10 cellular contexts compared by ENCODE assay signal in genomic region chr11:57791321-57792059, GRCh38. TPM values are rescaled to one million over a fixed set of nuclear protein-coding genes. Genes with fewer than 3 reads are reported as not detected.
DNase-seq lines count a peak whose midpoint lies in the region; ATAC-seq and TF ChIP-seq lines count a peak whose summit lies in the region.
"Had no signal": no experiment of that assay in that cellular context is flagged by ENCODE, and none has a peak within 500 bp of the region (broad histone marks: within the 10 kb centered on the region; RNA-seq: fewer than 3 reads in every experiment).

No MANE protein-coding gene starts in this region.

- peak overlapping the region; percentile 95 for H3K27ac Mint-ChIP-seq in activated naive CD4-positive, alpha-beta T cell treated with anti-CD3 and anti-CD28 coated beads, Interleukin-2, amount 10 ng/mL, durations not matched to agents 7 days and 5 days
- H3K27ac Mint-ChIP-seq in activated CD8-positive, alpha-beta T cell treated with anti-CD3 and anti-CD28 coated beads, Interleukin-2, amount 10 ng/mL, durations not matched to agents 7 days and 5 days, result peak overlapping the region; percentile 96
- no peak overlapping the region for H3K27ac Mint-ChIP-seq in nephron progenitor cell

- no peak overlapping the region for H3K9ac ChIP-seq in liver (ENCODE audit: low read depth in 1 of 2, low read length in 2 of 2)

- ATAC-seq in activated CD8-positive, alpha-beta T cell treated with anti-CD3 and anti-CD28 coated beads, Interleukin-2, amount 10 ng/mL, durations not matched to agents 7 days and 5 days, result no peak
- ATAC-seq in upper lobe of right lung, result no peak

- POLR2A ChIA-PET in activated CD8-positive, alpha-beta T cell treated with anti-CD3 and anti-CD28 coated beads, Interleukin-2, amount 10 ng/mL, durations not matched to agents 7 days and 5 days (lab: Charles Lee), result interaction anchor here (0.6 to 4.0 kb wide), 3 partner anchors 9 to 58 kb away, joined by 4 to 46 read pairs (median 4); partner anchors contain the start of gene SELENOH

- no peaks in the 10 kb centered on the region for H3K9me3 ChIP-seq in liver (ENCODE audit: control insufficient read depth in 4 of 4, low read length in 3 of 4)
- no peaks in the 10 kb centered on the region for H3K9me3 ChIP-seq in upper lobe of right lung

- intact Hi-C loops in upper lobe of right lung (cut with DNase I), result no loop called here

- H3K4me1 Mint-ChIP-seq in activated naive CD4-positive, alpha-beta T cell treated with anti-CD3 and anti-CD28 coated beads, Interleukin-2, amount 10 ng/mL, durations not matched to agents 7 days and 5 days, result peaks cover 54% of the 10 kb centered on the region
- peaks cover 66% of the 10 kb centered on the region for H3K4me1 Mint-ChIP-seq in activated CD8-positive, alpha-beta T cell treated with anti-CD3 and anti-CD28 coated beads, Interleukin-2, amount 10 ng/mL, durations not matched to agents 7 days and 5 days (ENCODE audit: low read depth)
- peaks cover 26% of the 10 kb centered on the region for H3K4me1 Mint-ChIP-seq in nephron progenitor cell

- CTCF ChIA-PET in activated naive CD4-positive, alpha-beta T cell treated with anti-CD3 and anti-CD28 coated beads, Interleukin-2, amount 10 ng/mL, durations not matched to agents 7 days and 5 days (lab: Charles Lee), result interaction anchor here (1.0 to 2.1 kb wide), 5 partner anchors 9 to 733 kb away, joined by 3 to 8 read pairs (median 4); partner anchors contain the start of genes BTBD18 and UBE2L6
- CTCF ChIA-PET in activated CD8-positive, alpha-beta T cell treated with anti-CD3 and anti-CD28 coated beads, Interleukin-2, amount 10 ng/mL, durations not matched to agents 7 days and 5 days (lab: Charles Lee), result interaction anchor here (0.6 to 2.4 kb wide), 5 partner anchors 9 to 127 kb away, joined by 3 to 21 read pairs (median 3); partner anchors contain the start of genes BTBD18 and CTNND1

- peaks cover 15% of the 10 kb centered on the region for H3K36me3 Mint-ChIP-seq in activated naive CD4-positive, alpha-beta T cell treated with anti-CD3 and anti-CD28 coated beads, Interleukin-2, amount 10 ng/mL, durations not matched to agents 7 days and 5 days
- H3K36me3 Mint-ChIP-seq in activated CD8-positive, alpha-beta T cell treated with anti-CD3 and anti-CD28 coated beads, Interleukin-2, amount 10 ng/mL, durations not matched to agents 7 days and 5 days (ENCODE audit: low read depth), result peaks cover 21% of the 10 kb centered on the region
- peaks cover 70% of the 10 kb centered on the region for H3K36me3 Mint-ChIP-seq in nephron progenitor cell (ENCODE audit: low read depth)

- peaks cover 13 to 51% (median 39%) of the 10 kb centered on the region in 4 donors for H3K4me1 ChIP-seq in liver (ENCODE audit: control insufficient read depth in 4 of 4, insufficient read depth in 4 of 4, low read length in 3 of 4)
- H3K4me1 ChIP-seq in upper lobe of right lung, result peaks cover 78% of the 10 kb centered on the region

- no peak for TF ChIP-seq RAD21 in liver (IDR thresholded peaks at IDR 0.05)

- no peaks in the 10 kb centered on the region for H3K9me3 Mint-ChIP-seq in activated naive CD4-positive, alpha-beta T cell treated with anti-CD3 and anti-CD28 coated beads, Interleukin-2, amount 10 ng/mL, durations not matched to agents 7 days and 5 days
- no peaks in the 10 kb centered on the region for H3K9me3 Mint-ChIP-seq in activated CD8-positive, alpha-beta T cell treated with anti-CD3 and anti-CD28 coated beads, Interleukin-2, amount 10 ng/mL, durations not matched to agents 7 days and 5 days (ENCODE audit: insufficient read depth)
- no peaks in the 10 kb centered on the region for H3K9me3 Mint-ChIP-seq in nephron progenitor cell

- peak overlapping the region; percentile 5 to 15 for H3K27ac ChIP-seq in liver (ENCODE audit: low read depth in 1 of 2, low read length in 2 of 2)
- H3K27ac ChIP-seq in upper lobe of right lung, result peak overlapping the region; percentile 75
- no peak overlapping the region for H3K27ac ChIP-seq in brain microvascular endothelial cell

- in situ Hi-C loops in brain microvascular endothelial cell (cut with HindIII; ENCODE audit: low pct_ligation_motif_present, low sequenced_read_pairs), result no loop called here

- H3K4me3 ChIP-seq in liver (ENCODE audit: low read depth in 1 of 3, low read length in 3 of 3) (no peak overlapping the region), upper lobe of right lung (no peak overlapping the region), brain microvascular endothelial cell (ENCODE audit: low read depth, low read length) (no peak overlapping the region)

- no peak for TF ChIP-seq CTCF in liver (IDR thresholded peaks at IDR 0.05; ENCODE audit: low read depth, low read length, missing input control)
- no peak for TF ChIP-seq CTCF in upper lobe of right lung (IDR thresholded peaks at IDR 0.05)
- TF ChIP-seq CTCF in nephron progenitor cell (IDR thresholded peaks at IDR 0.05), result no peak
- TF ChIP-seq CTCF in brain microvascular endothelial cell (IDR thresholded peaks at IDR 0.05; ENCODE audit: low read depth, low read length, missing control alignments), result no peak

- H3K4me3 Mint-ChIP-seq in activated naive CD4-positive, alpha-beta T cell treated with anti-CD3 and anti-CD28 coated beads, Interleukin-2, amount 10 ng/mL, durations not matched to agents 7 days and 5 days, result peak overlapping the region; percentile 38
- peak overlapping the region; percentile 52 for H3K4me3 Mint-ChIP-seq in activated CD8-positive, alpha-beta T cell treated with anti-CD3 and anti-CD28 coated beads, Interleukin-2, amount 10 ng/mL, durations not matched to agents 7 days and 5 days
- H3K4me3 Mint-ChIP-seq in nephron progenitor cell, result no peak overlapping the region

- H3K36me3 ChIP-seq in liver (ENCODE audit: control insufficient read depth in 4 of 4, insufficient read depth in 3 of 4, low read depth in 1 of 4, low read length in 3 of 4) (peaks cover 4 to 25% (median 13%) of the 10 kb centered on the region in 4 donors), upper lobe of right lung (peaks cover 30% of the 10 kb centered on the region), brain microvascular endothelial cell (replicated peaks) (peaks cover 19% of the 10 kb centered on the region)

- H3K27me3 ChIP-seq in liver (ENCODE audit: control insufficient read depth in 4 of 4, insufficient read depth in 4 of 4, low read length in 3 of 4) (no peaks in the 10 kb centered on the region), upper lobe of right lung (no peaks in the 10 kb centered on the region), brain microvascular endothelial cell (replicated peaks) (no peaks in the 10 kb centered on the region)

- 90% methylated on average over 22 of the region's 22 CpGs for WGBS in liver

- H3K27me3 Mint-ChIP-seq in activated naive CD4-positive, alpha-beta T cell treated with anti-CD3 and anti-CD28 coated beads, Interleukin-2, amount 10 ng/mL, durations not matched to agents 7 days and 5 days, result no peaks in the 10 kb centered on the region
- no peaks in the 10 kb centered on the region for H3K27me3 Mint-ChIP-seq in activated CD8-positive, alpha-beta T cell treated with anti-CD3 and anti-CD28 coated beads, Interleukin-2, amount 10 ng/mL, durations not matched to agents 7 days and 5 days (ENCODE audit: low read depth)
- H3K27me3 Mint-ChIP-seq in nephron progenitor cell (ENCODE audit: low read depth, poor library complexity), result peaks cover 4% of the 10 kb centered on the region

- no peak for DNase-seq in activated naive CD4-positive, alpha-beta T cell treated with anti-CD3 and anti-CD28 coated beads, Interleukin-2, amount 10 ng/mL, durations not matched to agents 7 days and 5 days
- DNase-seq in activated naive CD4-positive, alpha-beta T cell treated with Interleukin-2 at 50 U/mL for 16 hours, result no peak
- peak; percentile 22 for DNase-seq in activated CD8-positive, alpha-beta T cell treated with anti-CD3 and anti-CD28 coated beads, Interleukin-2, amount 10 ng/mL, durations not matched to agents 7 days and 5 days
- DNase-seq in upper lobe of right lung, result no peak
- no peak for DNase-seq in nephron progenitor cell
- no peak for DNase-seq in brain microvascular endothelial cell
- no peak for DNase-seq in NCI-H82 (lab: John Stamatoyannopoulos, UW)
- DNase-seq: NCI-H2171 treated with DMSO at 0.1 percent for 48 hours had no signal

TF ChIP-seq in liver, 16 proteins besides CTCF, POLR2A, EP300 and RAD21:
- no peak for TF ChIP-seq EGR1 (IDR thresholded peaks at IDR 0.05; ENCODE audit: low read depth in 2 of 2)
- TF ChIP-seq SP1 (IDR thresholded peaks at IDR 0.05), result no peak
- TF ChIP-seq GABPA (IDR thresholded peaks at IDR 0.05 in 1 of 2, conservative IDR thresholded peaks at IDR 0.05 in 1 of 2), result no peak
- TF ChIP-seq JUND (IDR thresholded peaks at IDR 0.05), result no peak
- TF ChIP-seq, protein P1, sequence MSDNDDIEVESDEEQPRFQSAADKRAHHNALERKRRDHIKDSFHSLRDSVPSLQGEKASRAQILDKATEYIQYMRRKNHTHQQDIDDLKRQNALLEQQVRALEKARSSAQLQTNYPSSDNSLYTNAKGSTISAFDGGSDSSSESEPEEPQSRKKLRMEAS (IDR thresholded peaks at IDR 0.05), result no peak
- no peak for TF ChIP-seq HNF4A (conservative IDR thresholded peaks at IDR 0.05)
- TF ChIP-seq RXRA (IDR thresholded peaks at IDR 0.05), result no peak
TF ChIP-seq in liver: peak in this region for 0.

RNA-seq across cellular contexts. Expression of gene CTNND1, which starts 29.9 kb away (rescaled TPM):
- total RNA-seq in activated CD8-positive, alpha-beta T cell treated with anti-CD3 and anti-CD28 coated beads, Interleukin-2, amount 10 ng/mL, durations not matched to agents 7 days and 5 days, result 1 to 10 TPM; 6.8 to 8.4 TPM
- 10 to 100 TPM; 74.1 to 97.1 TPM for total RNA-seq in liver
- polyA plus RNA-seq in liver, result 10 to 100 TPM; 21.5 to 41.9 TPM
- 245 TPM for total RNA-seq in upper lobe of right lung

RNA-seq across cellular contexts. Expression of gene BTBD18, which starts 39.9 kb away (rescaled TPM):
- total RNA-seq in activated CD8-positive, alpha-beta T cell treated with anti-CD3 and anti-CD28 coated beads, Interleukin-2, amount 10 ng/mL, durations not matched to agents 7 days and 5 days, result not detected
- total RNA-seq in liver, result not detected
- under 1 TPM in 1 of 2 donors, not detected in 1; 0.13 TPM for polyA plus RNA-seq in liver
- not detected for total RNA-seq in upper lobe of right lung
- total RNA-seq: esophagus mucosa had no signal

RNA-seq across cellular contexts. Expression of gene SELENOH, which starts 50.2 kb away (rescaled TPM):
- 100 to 1,000 TPM; 204 to 210 TPM for total RNA-seq in activated CD8-positive, alpha-beta T cell treated with anti-CD3 and anti-CD28 coated beads, Interleukin-2, amount 10 ng/mL, durations not matched to agents 7 days and 5 days
- 10 to 100 TPM; 42.2 to 52.2 TPM for total RNA-seq in liver
- 100 to 1,000 TPM in 1 of 2 donors, 10 to 100 TPM in 1; 90.7 to 129 TPM for polyA plus RNA-seq in liver
- total RNA-seq in upper lobe of right lung, result 103 TPM

Comparison
In these comparisons a context has a peak if more than half of its experiments do, and no peak if none do; other contexts are left out.
1. RNA of gene CTNND1, which starts 29.9 kb away (total RNA-seq): 245 TPM in upper lobe of right lung (single experiment) and 74.1 to 97.1 TPM in liver; 6.8 to 8.4 TPM in activated CD8-positive, alpha-beta T cell treated with anti-CD3 and anti-CD28 coated beads, Interleukin-2, amount 10 ng/mL, durations not matched to agents 7 days and 5 days; every median in the first group is over 4 times any median in the second.